8 cellular contexts compared by ENCODE assay signal in the genomic region with DNA sequence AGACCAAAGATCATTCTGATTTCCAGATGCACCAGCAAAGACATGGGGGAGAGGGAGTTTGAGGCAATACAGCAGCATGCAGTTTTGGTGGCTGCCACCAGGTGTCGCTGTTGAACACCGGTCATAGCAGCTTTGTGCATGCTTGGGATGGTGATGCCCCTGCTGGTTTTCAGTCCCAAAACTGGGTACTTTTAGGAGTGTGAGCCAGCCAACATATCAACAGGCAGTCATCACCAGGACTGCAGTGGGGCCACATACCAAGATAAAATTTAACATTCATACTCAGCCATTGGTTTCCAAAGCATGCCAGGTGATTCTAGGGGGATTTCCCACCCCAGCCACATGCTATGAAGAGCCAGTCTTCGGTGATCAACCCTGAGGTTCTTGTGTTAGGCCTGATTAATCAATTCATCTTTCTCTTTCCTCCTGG.
DNase-seq lines count a peak whose midpoint lies in the region; ATAC-seq and TF ChIP-seq lines count a peak whose summit lies in the region.

No MANE protein-coding gene starts in this region.

- TF ChIP-seq CTCF in VCaP (conservative IDR thresholded peaks at IDR 0.05) (peak; percentile 46), fibroblast of lung (conservative IDR thresholded peaks at IDR 0.05 in 1 of 2, IDR thresholded peaks at IDR 0.05 in 1 of 2; ENCODE audit: low read depth in 1 of 2, low read length in 2 of 2) (peak; percentile 51 to 80)

- H3K36me3 ChIP-seq in fibroblast of lung (ENCODE audit: control insufficient read depth, insufficient read depth, low read length) = no peaks in the 10 kb centered on the region

- no peak overlapping the region for H2AFZ ChIP-seq in fibroblast of lung (ENCODE audit: low read length)

- DNase-seq in activated T-cell treated with anti-CD3 and anti-CD28 coated beads for 24 hours (ENCODE audit: low read depth) (peak; percentile 23), activated T-cell treated with anti-CD3 and anti-CD28 coated beads for 4 hours (no peak), fibroblast of lung (ENCODE audit: low read depth in 2 of 2) (peak in 1 of 2 donors; percentile 8), NCI-H146 (lab: John Stamatoyannopoulos, UW) (no peak)
- DNase-seq in stimulated activated CD8-positive, alpha-beta memory T cell treated with anti-CD3 and anti-CD28 coated beads, Interleukin-7, amount 100 ng/mL, for 48 hours (ENCODE audit: extremely low read depth in 1 of 2, low read depth in 1 of 2) = peak; percentile 3 to 24

- no peak overlapping the region for H3K9ac ChIP-seq in fibroblast of lung (ENCODE audit: insufficient read depth, low read length)

- H3K4me2 ChIP-seq in fibroblast of lung (ENCODE audit: extremely low read depth, insufficient read depth, low read length) = no peak overlapping the region

- H3K4me3 ChIP-seq in fibroblast of lung (replicated peaks in 1 of 4; ENCODE audit: control extremely low read depth in 1 of 4, insufficient read depth in 1 of 4, low read depth in 3 of 4, low read length in 4 of 4) = no peak overlapping the region

- ATAC-seq in HG02588 (IDR thresholded peaks at IDR 0.05; ENCODE audit: unreplicated experiment) (no peak), HG02840 (IDR thresholded peaks at IDR 0.05; ENCODE audit: low FRiP score, unreplicated experiment) (no peak)

- no peaks in the 10 kb centered on the region for H4K20me1 ChIP-seq in fibroblast of lung (ENCODE audit: control insufficient read depth, extremely low read depth, insufficient read depth, low read length)

- H3K27ac ChIP-seq in VCaP (no peak overlapping the region), fibroblast of lung (ENCODE audit: insufficient read depth, low read length) (no peak overlapping the region)

- no peaks in the 10 kb centered on the region for H3K4me1 ChIP-seq in fibroblast of lung (ENCODE audit: control insufficient read depth, extremely low read depth, insufficient read depth, low read length)

- no peaks in the 10 kb centered on the region for H3K79me2 ChIP-seq in fibroblast of lung (ENCODE audit: control insufficient read depth, insufficient read depth, low read length)

- H3K27me3 ChIP-seq in fibroblast of lung (ENCODE audit: control insufficient read depth, insufficient read depth, low read length) = no peaks in the 10 kb centered on the region

- peaks cover 1% of the 10 kb centered on the region for H3K9me3 ChIP-seq in fibroblast of lung (ENCODE audit: control insufficient read depth, insufficient read depth, low read depth, low read length)

Comparison
In these comparisons a context has a peak if more than half of its experiments do, and no peak if none do; other contexts are left out.
1. DNase-seq: peak in activated T-cell treated with anti-CD3 and anti-CD28 coated beads for 24 hours (single experiment) and stimulated activated CD8-positive, alpha-beta memory T cell treated with anti-CD3 and anti-CD28 coated beads, Interleukin-7, amount 100 ng/mL, for 48 hours (2 of 2); none in activated T-cell treated with anti-CD3 and anti-CD28 coated beads for 4 hours (single experiment) and NCI-H146 (single experiment).